14 cellular contexts compared by ENCODE assay signal in the genomic region with DNA sequence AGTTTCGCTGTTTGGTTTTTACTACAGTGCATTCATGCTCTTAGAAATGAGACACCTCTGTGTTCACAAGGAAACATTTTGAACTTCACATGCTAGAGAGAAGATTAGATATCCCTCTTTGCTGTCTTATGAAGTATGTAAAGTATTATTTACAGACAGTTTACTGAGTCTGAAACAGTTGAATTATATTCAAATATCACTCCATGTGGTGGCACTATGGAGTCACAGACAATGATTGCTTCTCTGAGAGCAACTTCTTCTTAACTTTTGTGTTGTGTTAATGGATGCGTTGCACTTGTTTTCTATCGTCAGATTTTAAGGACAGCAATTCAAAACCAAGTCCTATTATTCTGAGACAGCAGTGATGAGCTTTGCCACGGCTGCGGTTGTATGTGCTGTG.
DNase-seq lines count a peak whose midpoint lies in the region; ATAC-seq, FAIRE-seq and TF ChIP-seq lines count a peak whose summit lies in the region.
"Had no signal": no experiment of that assay in that cellular context is flagged by ENCODE, and none has a peak within 500 bp of the region (broad histone marks: within the 10 kb centered on the region; RNA-seq: fewer than 3 reads in every experiment).

No MANE protein-coding gene starts in this region.

- no peak overlapping the region for H3K4me3 ChIP-seq in Loucy (ENCODE audit: low read length, poor library complexity, severe bottlenecking)
- H3K4me3 ChIP-seq in lower lobe of right lung = no peak overlapping the region

- no peaks in the 10 kb centered on the region for H3K79me2 ChIP-seq in Loucy (ENCODE audit: insufficient read depth, low read length)

- H3K4me2 ChIP-seq in Loucy (ENCODE audit: low read depth, low read length, poor library complexity, severe bottlenecking) = no peak overlapping the region

- peak; percentile 66 for FAIRE-seq in D721Med (lab: Jason Lieb, UNC)
- FAIRE-seq: H54, islet of Langerhans had no signal

- H3K9me2 ChIP-seq in Loucy (replicated peaks; ENCODE audit: low read depth, low read length) = no peaks in the 10 kb centered on the region

- no peaks in the 10 kb centered on the region for H3K4me1 ChIP-seq in Loucy (ENCODE audit: insufficient read depth, low read length, poor library complexity, severe bottlenecking)
- peaks cover 12% of the 10 kb centered on the region for H3K4me1 ChIP-seq in lower lobe of right lung
- H3K4me1 ChIP-seq: Caco-2 had no signal

- H3K9me3 ChIP-seq in Loucy (ENCODE audit: insufficient read depth, low read depth, low read length) (no peaks in the 10 kb centered on the region), lower lobe of right lung (no peaks in the 10 kb centered on the region)
- H3K9me3 ChIP-seq: Caco-2 had no signal

- H3K27me3 ChIP-seq in Loucy (ENCODE audit: insufficient read depth, low read length, poor library complexity, severe bottlenecking) = no peaks in the 10 kb centered on the region
- no peaks in the 10 kb centered on the region for H3K27me3 ChIP-seq in lower lobe of right lung (ENCODE audit: low read depth)

- DNase-seq in D721Med (ENCODE audit: insufficient read length, low spot score) (no peak), SK-MEL-5 (ENCODE audit: low read depth, low spot score) (peak; percentile 19), lower lobe of right lung (no peak)
- DNase-seq in activated naive CD4-positive, alpha-beta T cell treated with anti-CD3 and anti-CD28 coated beads for 36 hours = no peak
- DNase-seq in naive thymus-derived CD8-positive, alpha-beta T cell = no peak
- DNase-seq in activated effector memory CD4-positive, alpha-beta T cell treated with Interleukin-2 at 50 U/mL for 16 hours = no peak
- DNase-seq: activated CD4-positive, alpha-beta T cell treated with anti-CD3 and anti-CD28 coated beads, Interleukin-2, amount 50 U/mL, for 4 hours; activated gamma-delta T cell treated with Interleukin-2 at 50 U/mL for 16 hours; Caco-2; NCI-H226 had no signal

- POLR2A ChIA-PET in naive thymus-derived CD8-positive, alpha-beta T cell (lab: Charles Lee) = no interaction called here

- intact Hi-C loops in lower lobe of right lung (cut with DNase I) = no loop called here
- intact Hi-C loops in activated naive CD4-positive, alpha-beta T cell treated with anti-CD3 and anti-CD28 coated beads for 36 hours (cut with micrococcal nuclease) = no loop called here

- H3K27ac Mint-ChIP-seq in activated naive CD4-positive, alpha-beta T cell treated with anti-CD3 and anti-CD28 coated beads for 36 hours = no peak overlapping the region
- H3K27ac Mint-ChIP-seq in naive thymus-derived CD8-positive, alpha-beta T cell = no peak overlapping the region

- H3K9me3 Mint-ChIP-seq in activated naive CD4-positive, alpha-beta T cell treated with anti-CD3 and anti-CD28 coated beads for 36 hours = no peaks in the 10 kb centered on the region
- H3K9me3 Mint-ChIP-seq in naive thymus-derived CD8-positive, alpha-beta T cell = no peaks in the 10 kb centered on the region
- H3K9me3 Mint-ChIP-seq: central memory CD8-positive, alpha-beta T cell had no signal

- H3F3A ChIP-seq in Loucy (ENCODE audit: low read depth) = no peaks in the 10 kb centered on the region

- H2AFZ ChIP-seq in Loucy (ENCODE audit: low read length) = no peak overlapping the region

- H3K36me3 ChIP-seq in Loucy (ENCODE audit: insufficient read depth, low read length) (no peaks in the 10 kb centered on the region), lower lobe of right lung (no peaks in the 10 kb centered on the region)

- H3K27ac ChIP-seq in lower lobe of right lung = no peak overlapping the region

- CTCF ChIA-PET in activated naive CD4-positive, alpha-beta T cell treated with anti-CD3 and anti-CD28 coated beads for 36 hours (lab: Charles Lee) = interaction anchor here (0.6 kb wide), 1 partner anchor 9 kb away, joined by 3 read pairs; no protein-coding TSS in a partner anchor

- in situ Hi-C loops in SK-MEL-5 (cut with HindIII; ENCODE audit: low pct_unique_long_range_greater_than_20kb, low sequenced_read_pairs) = no loop called here

- H4K20me1 ChIP-seq in Loucy (ENCODE audit: insufficient read depth, low read length, poor library complexity, severe bottlenecking) = no peaks in the 10 kb centered on the region

- no peak overlapping the region for H3K4me3 Mint-ChIP-seq in activated naive CD4-positive, alpha-beta T cell treated with anti-CD3 and anti-CD28 coated beads for 36 hours
- no peak overlapping the region for H3K4me3 Mint-ChIP-seq in naive thymus-derived CD8-positive, alpha-beta T cell
- H3K4me3 Mint-ChIP-seq: central memory CD8-positive, alpha-beta T cell had no signal

- H3K9ac ChIP-seq in Loucy (ENCODE audit: low read depth, low read length, poor library complexity, severe bottlenecking) = no peak overlapping the region

- no peaks in the 10 kb centered on the region for H3K4me1 Mint-ChIP-seq in activated naive CD4-positive, alpha-beta T cell treated with anti-CD3 and anti-CD28 coated beads for 36 hours (ENCODE audit: low read depth)
- no peaks in the 10 kb centered on the region for H3K4me1 Mint-ChIP-seq in naive thymus-derived CD8-positive, alpha-beta T cell
- H3K4me1 Mint-ChIP-seq: central memory CD8-positive, alpha-beta T cell had no signal

- peak; percentile 1 for TF ChIP-seq CTCF in D721Med (IDR thresholded peaks at IDR 0.05; ENCODE audit: insufficient read depth, missing control alignments)
- TF ChIP-seq CTCF in Loucy (conservative IDR thresholded peaks at IDR 0.05; ENCODE audit: low read length) = peak; percentile 40
- TF ChIP-seq CTCF in lower lobe of right lung (IDR thresholded peaks at IDR 0.05) = peak; percentile 19

- H3K36me3 Mint-ChIP-seq in activated naive CD4-positive, alpha-beta T cell treated with anti-CD3 and anti-CD28 coated beads for 36 hours (ENCODE audit: low read depth) = no peaks in the 10 kb centered on the region
- H3K36me3 Mint-ChIP-seq in naive thymus-derived CD8-positive, alpha-beta T cell = no peaks in the 10 kb centered on the region

- H3K27me3 Mint-ChIP-seq in activated naive CD4-positive, alpha-beta T cell treated with anti-CD3 and anti-CD28 coated beads for 36 hours (ENCODE audit: low read depth) = peaks cover 5% of the 10 kb centered on the region
- H3K27me3 Mint-ChIP-seq in naive thymus-derived CD8-positive, alpha-beta T cell = peaks cover 0 to 6% (median 4%) of the 10 kb centered on the region in 5 donors

- no peak for ATAC-seq in lower lobe of right lung
- ATAC-seq in naive thymus-derived CD8-positive, alpha-beta T cell = no peak
